ENCODE assay signal across 1 cellular context in genomic region chr2:73888388-73888787, GRCh38.
TF ChIP-seq lines count a peak whose summit lies in the region.

No MANE protein-coding gene starts in this region.

TF ChIP-seq in GM23338, 12 proteins besides CTCF, POLR2A, EP300 and RAD21:
- TF ChIP-seq ZNF462 (CRISPR knock-in tag; IDR thresholded peaks at IDR 0.05) (no peak), NANOG (IDR thresholded peaks at IDR 0.05; ENCODE audit: borderline replicate concordance) (no peak), EZH2phosphoT487 (IDR thresholded peaks at IDR 0.05; ENCODE audit: unreplicated experiment) (no peak), ZNF331 (CRISPR knock-in tag; IDR thresholded peaks at IDR 0.05; ENCODE audit: low read depth) (no peak), POLR2AphosphoS5 (IDR thresholded peaks at IDR 0.05; ENCODE audit: low read depth) (no peak), CREB1 (CRISPR knock-in tag; IDR thresholded peaks at IDR 0.05; ENCODE audit: low read depth) (no peak), REST (IDR thresholded peaks at IDR 0.05; ENCODE audit: unreplicated experiment) (no peak), EZH2 (IDR thresholded peaks at IDR 0.05; ENCODE audit: low read depth, unreplicated experiment) (no peak), STAT1 (IDR thresholded peaks at IDR 0.05; ENCODE audit: unreplicated experiment) (no peak), ZNF114 (CRISPR knock-in tag; IDR thresholded peaks at IDR 0.05) (no peak)
TF ChIP-seq in GM23338: peak in this region for 0.
